1 cellular context compared by ENCODE assay signal in the genomic region with DNA sequence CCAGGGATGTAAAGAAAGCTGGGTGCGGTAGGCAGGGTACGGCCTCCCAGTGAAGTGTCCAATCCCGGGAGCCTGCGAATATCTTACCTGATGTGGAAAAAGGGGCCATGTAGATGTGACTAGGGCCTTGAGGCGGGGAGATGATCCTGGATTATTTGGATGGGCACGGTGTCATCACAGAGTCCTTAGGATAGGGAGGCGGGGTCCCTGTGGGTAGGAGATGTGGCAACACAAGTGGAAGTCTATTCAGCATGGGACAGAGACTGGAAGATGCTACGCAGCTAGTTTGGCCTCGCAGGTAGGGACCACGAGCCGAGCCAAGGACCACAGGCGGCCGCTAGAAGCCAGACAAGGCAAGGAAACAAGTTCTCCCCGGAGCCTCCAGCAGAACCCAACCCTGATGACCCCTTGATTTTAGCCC.
TF ChIP-seq lines count a peak whose summit lies in the region.

No MANE protein-coding gene starts in this region.

TF ChIP-seq in HCT116, 20 proteins besides CTCF, POLR2A, EP300 and RAD21 (continued from another document):
- no peak for TF ChIP-seq MAX (IDR thresholded peaks at IDR 0.05)
- TF ChIP-seq JUND (IDR thresholded peaks at IDR 0.05) = no peak
